ENCODE assay signal across 8 cellular contexts in genomic region chr1:221741971-221742554, GRCh38. TPM values are rescaled to one million over a fixed set of nuclear protein-coding genes. Genes with fewer than 3 reads are reported as not detected.
DNase-seq lines count a peak whose midpoint lies in the region; ATAC-seq and TF ChIP-seq lines count a peak whose summit lies in the region.

Gene DUSP10 (minus strand): TSS chr1:221742089. CDS start chr1:221739744, 2,345 bp downstream.

- H3K9me3 Mint-ChIP-seq in CD14-positive monocyte, result no peaks in the 10 kb centered on the region

- peaks cover 0 to 17% of the 10 kb centered on the region in 2 donors for H3K36me3 ChIP-seq in left lung

- H3K9me3 ChIP-seq in left lung, result no peaks in the 10 kb centered on the region

- H3K27ac ChIP-seq in left lung, result peak within 1 kb of the TSS; percentile 97 to 99

- H3K4me1 Mint-ChIP-seq in CD14-positive monocyte, result peaks cover 10% of the 10 kb centered on the region

- no peaks in the 10 kb centered on the region for H3K27me3 Mint-ChIP-seq in CD14-positive monocyte (ENCODE audit: low read depth in 3 of 3)

- peaks cover 25 to 29% of the 10 kb centered on the region in 2 donors for H3K36me3 Mint-ChIP-seq in CD14-positive monocyte

- H3K27ac Mint-ChIP-seq in CD14-positive monocyte, result no peak within 1 kb of the TSS

- peak within 1 kb of the TSS; percentile 61 to 65 for H3K4me3 ChIP-seq in left lung

- no peaks in the 10 kb centered on the region for H3K27me3 ChIP-seq in left lung

- intact Hi-C loops in CD14-positive monocyte (cut with micrococcal nuclease) (loop anchor here in 1 of 2 donors (5.0 kb wide), 1 partner anchor 45 kb away; no protein-coding TSS in a partner anchor), left lung (cut with DNase I) (no loop called here)

- DNase-seq in CD14-positive monocyte (ENCODE audit: low spot score) (peak; percentile 99), NCI-H748 treated with DMSO at 0.1 percent for 48 hours (lab: John Stamatoyannopoulos, UW) (peak; percentile 95), dermis blood vessel endothelial cell (peak; percentile 99), left lung (peak; percentile 97 to 99)
- DNase-seq in activated CD4-positive, alpha-beta T cell treated with anti-CD3 and anti-CD28 coated beads, Interleukin-2, amount 50 U/mL, for 24 hours (ENCODE audit: low read depth in 1 of 2, low spot score in 1 of 2), result peak; percentile 92 to 98
- DNase-seq in stimulated activated CD4-positive, alpha-beta T cell treated with anti-CD3 and anti-CD28 coated beads, Interleukin-2, amount 100 ng/mL, for 4 hours (ENCODE audit: low read depth), result peak; percentile 99

- peak within 1 kb of the TSS in 1 of 2 donors; percentile 86 for H3K4me3 Mint-ChIP-seq in CD14-positive monocyte

- peaks cover 0 to 33% of the 10 kb centered on the region in 2 donors for H3K4me1 ChIP-seq in left lung

- TF ChIP-seq CTCF in CD14-positive monocyte (IDR thresholded peaks at IDR 0.05) (no peak), left lung (IDR thresholded peaks at IDR 0.05) (no peak)

- ATAC-seq in GM19395 (IDR thresholded peaks at IDR 0.05; ENCODE audit: unreplicated experiment), result peak; percentile 86
- peak; percentile 70 for ATAC-seq in HG03558 (IDR thresholded peaks at IDR 0.05; ENCODE audit: extremely low read depth, unreplicated experiment)
- ATAC-seq in left lung, result peak; percentile 91

RNA-seq across cellular contexts. Expression of gene DUSP10, which starts in this region (rescaled TPM):
- 10 to 100 TPM; 10.4 to 12.7 TPM for polyA plus RNA-seq in CD14-positive monocyte
- total RNA-seq in dermis blood vessel endothelial cell (4.2 and 5.8 TPM in 2 replicates), left lung (10 to 100 TPM; 12.6 to 14.5 TPM)

Comparison
In these comparisons a context has a peak if more than half of its experiments do, and no peak if none do; other contexts are left out.
1. Peak in every context shown above with its lines: DNase-seq, ATAC-seq, H3K4me3 ChIP-seq and H3K27ac ChIP-seq.